ENCODE assay signal across 17 cellular contexts in genomic region chr20:1346322-1346969, GRCh38.
"Had no signal": no experiment of that assay in that cellular context is flagged by ENCODE, and none has a peak within 500 bp of the region (broad histone marks: within the 10 kb centered on the region; RNA-seq: fewer than 3 reads in every experiment).

No MANE protein-coding gene starts in this region.

- H3K4me1 ChIP-seq: breast epithelium, esophagus squamous epithelium, transverse colon had no signal

- H3K27me3 Mint-ChIP-seq: naive B cell, progenitor cell of endocrine pancreas had no signal

- DNase-seq: activated CD4-positive, alpha-beta T cell treated with anti-CD3 and anti-CD28 coated beads for 48 hours; aorta; esophagus squamous epithelium; foreskin fibroblast; heart left ventricle; left colon; naive B cell; occipital lobe; right cardiac atrium; small intestine; SW 1271; T-helper 9 cell; transverse colon had no signal

- H3K4me3 ChIP-seq: breast epithelium, esophagus squamous epithelium, heart left ventricle, transverse colon had no signal

- H3K4me3 Mint-ChIP-seq: activated T-helper 1 cell treated with anti-CD3 and anti-CD28 coated beads, Interleukin-12 subunit alpha, Interleukin-12 subunit beta, Interleukin-2, Interleukin-4 antibody, amounts not matched to agents 30 ng/mL and 10 ng/mL and 1 ng/mL, durations not matched to agents 14 hours and 24 hours and 36 hours; naive B cell had no signal

- H3K27me3 ChIP-seq: breast epithelium, esophagus squamous epithelium, heart left ventricle, transverse colon had no signal

- H3K27ac Mint-ChIP-seq: activated T-helper 1 cell treated with anti-CD3 and anti-CD28 coated beads, Interleukin-12 subunit alpha, Interleukin-12 subunit beta, Interleukin-2, Interleukin-4 antibody, amounts not matched to agents 30 ng/mL and 10 ng/mL and 1 ng/mL, durations not matched to agents 14 hours and 24 hours and 36 hours; naive B cell; progenitor cell of endocrine pancreas had no signal

- H3K27ac ChIP-seq: breast epithelium, esophagus squamous epithelium, heart left ventricle, transverse colon had no signal

- H3K36me3 ChIP-seq: breast epithelium, transverse colon had no signal

- ATAC-seq: activated naive CD4-positive, alpha-beta T cell treated with anti-CD3 and anti-CD28 coated beads, Interleukin-2, amount 50 U/mL, for 72 hours; heart left ventricle; right cardiac atrium had no signal
